ENCODE assay signal across 28 cellular contexts in the genomic region with DNA sequence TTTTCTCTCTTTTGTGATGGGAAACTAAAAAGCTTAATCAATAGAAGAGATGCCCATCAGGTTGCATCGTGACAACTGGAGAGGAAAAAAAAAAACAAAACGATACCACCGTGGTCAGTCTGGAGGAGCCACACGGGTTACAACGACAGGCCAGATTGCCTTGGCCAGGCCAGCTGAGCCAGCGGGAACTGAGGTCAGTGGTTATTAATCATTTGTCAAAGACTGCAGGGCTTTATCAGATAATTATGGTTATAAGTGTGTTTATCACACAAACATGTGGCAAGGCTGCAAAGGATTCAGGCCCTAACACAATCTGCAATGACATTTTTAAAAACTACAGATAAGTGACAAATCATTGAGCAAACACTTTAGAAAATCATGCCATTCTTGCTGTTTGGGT.
"Had no signal": no experiment of that assay in that cellular context is flagged by ENCODE, and none has a peak within 500 bp of the region (broad histone marks: within the 10 kb centered on the region; RNA-seq: fewer than 3 reads in every experiment).

No MANE protein-coding gene starts in this region.

- H3K4me1 ChIP-seq: ascending aorta, foreskin keratinocyte, left ventricle myocardium inferior, right lobe of liver, upper lobe of left lung, vagina had no signal

- H3K36me3 Mint-ChIP-seq: activated naive CD8-positive, alpha-beta T cell had no signal

- H3K27ac Mint-ChIP-seq: activated naive CD8-positive, alpha-beta T cell; effector memory CD8-positive, alpha-beta T cell; nephron; progenitor cell of endocrine pancreas; stimulated activated naive CD8-positive, alpha-beta T cell treated with anti-CD3 and anti-CD28 coated beads, Interleukin-15, amount 100 ng/mL, for 72 hours; T-helper 2 cell treated with Interferon-gamma antibody and Interleukin-4, amounts not matched to agents 5 μg/mL and 100 μg/mL, for 36 hours had no signal

- H3K4me1 Mint-ChIP-seq: nephron; stimulated activated naive CD8-positive, alpha-beta T cell treated with anti-CD3 and anti-CD28 coated beads, Interleukin-15, amount 100 ng/mL, for 72 hours had no signal

- H3K9me3 Mint-ChIP-seq: stimulated activated naive CD8-positive, alpha-beta T cell treated with anti-CD3 and anti-CD28 coated beads, Interleukin-15, amount 100 ng/mL, for 72 hours; T-helper 2 cell treated with Interferon-gamma antibody and Interleukin-4, amounts not matched to agents 5 μg/mL and 100 μg/mL, for 36 hours had no signal

- DNase-seq: activated CD4-positive, alpha-beta T cell treated with anti-CD3 and anti-CD28 coated beads for 4 hours; activated CD4-positive, alpha-beta T cell treated with anti-CD3 and anti-CD28 coated beads, Interleukin-2, amount 50 U/mL, for 48 hours; activated CD8-positive, alpha-beta memory T cell treated with anti-CD3 and anti-CD28 coated beads for 24 hours; activated effector memory CD4-positive, alpha-beta T cell treated with Interleukin-2 at 50 U/mL for 16 hours; activated naive CD4-positive, alpha-beta T cell treated with Interleukin-2 at 50 U/mL for 16 hours; brain microvascular endothelial cell; caudate nucleus; cortex of kidney; effector memory CD8-positive, alpha-beta T cell; foreskin keratinocyte; left ventricle myocardium inferior; mesendoderm; right lobe of liver; stimulated activated CD4-positive, alpha-beta T cell treated with anti-CD3 and anti-CD28 coated beads, Interleukin-12 subunit alpha, Interleukin-12 subunit beta, amount 100 ng/mL, for 4 hours; stimulated activated CD4-positive, alpha-beta T cell treated with anti-CD3 and anti-CD28 coated beads, Interleukin-4, amount 100 ng/mL, for 1 hour; stimulated activated naive CD8-positive, alpha-beta T cell treated with anti-CD3 and anti-CD28 coated beads, Interleukin-15, amount 100 ng/mL, for 72 hours; substantia nigra; T-helper 1 cell; upper lobe of left lung had no signal

- H3K27me3 ChIP-seq: ascending aorta, brain microvascular endothelial cell, foreskin keratinocyte, right lobe of liver, upper lobe of left lung, vagina had no signal

- H3K27ac ChIP-seq: ascending aorta, brain microvascular endothelial cell, foreskin keratinocyte, left ventricle myocardium inferior, right lobe of liver, skin epidermis, upper lobe of left lung, vagina, VCaP had no signal

- H3K4me3 ChIP-seq: ascending aorta, left ventricle myocardium inferior, lung, right lobe of liver, skin epidermis, upper lobe of left lung, vagina had no signal

- H3K36me3 ChIP-seq: ascending aorta, brain microvascular endothelial cell, left ventricle myocardium inferior, right lobe of liver, upper lobe of left lung, vagina had no signal

- H3K4me3 Mint-ChIP-seq: activated naive CD8-positive, alpha-beta T cell; effector memory CD8-positive, alpha-beta T cell; nephron; stimulated activated naive CD8-positive, alpha-beta T cell treated with anti-CD3 and anti-CD28 coated beads, Interleukin-15, amount 100 ng/mL, for 72 hours; T-helper 2 cell treated with Interferon-gamma antibody and Interleukin-4, amounts not matched to agents 5 μg/mL and 100 μg/mL, for 36 hours had no signal

- H3K9me3 ChIP-seq: ascending aorta, left ventricle myocardium inferior, right lobe of liver, upper lobe of left lung, vagina had no signal

- H3K27me3 Mint-ChIP-seq: activated naive CD8-positive, alpha-beta T cell; effector memory CD8-positive, alpha-beta T cell; progenitor cell of endocrine pancreas; stimulated activated naive CD8-positive, alpha-beta T cell treated with anti-CD3 and anti-CD28 coated beads, Interleukin-15, amount 100 ng/mL, for 72 hours had no signal
